Comparison of ENCODE assay signal across 37 cellular contexts in the genomic region with DNA sequence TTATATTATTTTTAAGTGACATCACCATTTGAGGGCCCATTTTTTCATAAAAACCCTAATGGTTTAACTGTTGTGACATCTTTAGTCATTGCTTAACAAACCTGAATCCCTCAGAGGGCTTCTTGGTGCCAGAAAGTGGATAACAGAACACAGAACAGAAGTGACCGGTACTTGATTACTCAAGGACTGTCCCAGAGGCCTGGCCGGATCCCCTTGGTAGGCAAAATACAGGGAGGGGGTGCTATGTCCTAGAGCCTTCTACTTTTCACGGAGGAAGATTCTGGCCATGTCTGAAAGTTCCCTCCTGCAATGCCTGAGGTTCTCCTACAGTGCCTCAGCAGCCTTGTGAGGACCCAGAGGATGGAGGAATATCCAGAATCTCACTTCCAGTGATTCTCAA.
"Had no signal": no experiment of that assay in that cellular context is flagged by ENCODE, and none has a peak within 500 bp of the region (broad histone marks: within the 10 kb centered on the region; RNA-seq: fewer than 3 reads in every experiment).

No MANE protein-coding gene starts in this region.

- H3K4me3 ChIP-seq: adrenal gland, ascending aorta, cardiac muscle cell had no signal

- H3K36me3 ChIP-seq: adrenal gland, ascending aorta, cardiac muscle cell had no signal

- H3K9me3 ChIP-seq: adrenal gland, ascending aorta had no signal

- H3K36me3 Mint-ChIP-seq: activated CD4-positive, alpha-beta memory T cell treated with anti-CD3 and anti-CD28 coated beads for 36 hours; activated naive CD4-positive, alpha-beta T cell treated with anti-CD3 and anti-CD28 coated beads, Interleukin-2, amount 50 U/mL, for 72 hours; activated naive CD8-positive, alpha-beta T cell treated with anti-CD3 and anti-CD28 coated beads for 36 hours; brain had no signal

- DNase-seq: activated B cell treated with CpG ODN at 0.5 μM for 24 hours; activated CD4-positive, alpha-beta memory T cell treated with anti-CD3 and anti-CD28 coated beads for 36 hours; activated CD4-positive, alpha-beta T cell treated with anti-CD3 and anti-CD28 coated beads for 4 hours; activated CD4-positive, alpha-beta T cell treated with anti-CD3 and anti-CD28 coated beads, Interleukin-2, amount 50 U/mL, for 1 hour; activated CD4-positive, alpha-beta T cell treated with anti-CD3 and anti-CD28 coated beads, Interleukin-2, amount 50 U/mL, for 4 hours; activated CD4-positive, CD25-positive, alpha-beta regulatory T cell treated with anti-CD3 and anti-CD28 coated beads, Interleukin-2, amount 50 U/mL, for 72 hours; activated CD8-positive, alpha-beta memory T cell treated with anti-CD3 and anti-CD28 coated beads, Interleukin-2, amount 50 U/mL, for 4 hours; activated CD8-positive, alpha-beta T cell treated with anti-CD3 and anti-CD28 coated beads for 36 hours; activated effector memory CD4-positive, alpha-beta T cell treated with anti-CD3 and anti-CD28 coated beads, Interleukin-2, amount 50 U/mL, for 16 hours; activated gamma-delta T cell treated with Interleukin-2 at 50 U/mL for 16 hours; activated naive CD4-positive, alpha-beta T cell; activated naive CD4-positive, alpha-beta T cell treated with anti-CD3 and anti-CD28 coated beads for 36 hours; activated naive CD4-positive, alpha-beta T cell treated with anti-CD3 and anti-CD28 coated beads, Interleukin-2, amount 50 U/mL, for 16 hours; activated naive CD8-positive, alpha-beta T cell treated with anti-CD3 and anti-CD28 coated beads for 36 hours; activated T-cell treated with anti-CD3 and anti-CD28 coated beads for 4 hours; activated T-cell treated with anti-CD3 and anti-CD28 coated beads, Interleukin-2, amount 50 U/mL, for 1 hour; activated T-cell treated with anti-CD3 and anti-CD28 coated beads, Interleukin-2, amount 50 U/mL, for 4 hours; activated T-cell treated with anti-CD3 and anti-CD28 coated beads, Interleukin-2, amount 50 U/mL, for 72 hours; adrenal gland; amygdala; anterior cingulate cortex; caudate nucleus; cerebellar nuclear complex; T-helper 1 cell; T-helper 2 cell; T-helper 9 cell had no signal

- H3K4me3 Mint-ChIP-seq: activated B cell treated with CpG ODN at 0.5 μM for 24 hours; activated CD4-positive, alpha-beta memory T cell treated with anti-CD3 and anti-CD28 coated beads for 36 hours; activated CD4-positive, alpha-beta T cell treated with anti-CD3 and anti-CD28 coated beads, Interleukin-2, amount 10 ng/mL, durations not matched to agents 24 days and 14 days; activated CD8-positive, alpha-beta T cell treated with anti-CD3 and anti-CD28 coated beads for 36 hours; activated naive CD4-positive, alpha-beta T cell treated with anti-CD3 and anti-CD28 coated beads for 36 hours; activated naive CD8-positive, alpha-beta T cell treated with anti-CD3 and anti-CD28 coated beads for 36 hours; activated T-cell treated with anti-CD3 and anti-CD28 coated beads, Interleukin-2, amount 50 U/mL, for 4 hours; activated T-cell treated with anti-CD3 and anti-CD28 coated beads, Interleukin-2, amount 50 U/mL, for 72 hours; activated T-helper 1 cell treated with anti-CD3 and anti-CD28 coated beads, Interleukin-12 subunit alpha, Interleukin-12 subunit beta, Interleukin-2, Interleukin-4 antibody, amounts not matched to agents 30 ng/mL and 10 ng/mL and 1 ng/mL, durations not matched to agents 14 hours and 24 hours and 36 hours; activated T-helper 17 cell treated with anti-CD3 and anti-CD28 coated beads, Interleukin-2, amount 50 U/mL, for 72 hours; brain; central memory CD8-positive, alpha-beta T cell; T-helper 1 cell treated with Interleukin-12 subunit alpha and Interleukin-12 subunit beta and Interleukin-4 antibody, amounts not matched to agents 30 μg/mL and 1 μg/mL, for 36 hours; T-helper 2 cell treated with Interferon-gamma antibody and Interleukin-4, amounts not matched to agents 5 μg/mL and 100 μg/mL, for 36 hours had no signal

- H3K27me3 Mint-ChIP-seq: activated B cell treated with CpG ODN at 0.5 μM for 24 hours; activated CD4-positive, alpha-beta memory T cell treated with anti-CD3 and anti-CD28 coated beads for 36 hours; activated CD8-positive, alpha-beta T cell treated with anti-CD3 and anti-CD28 coated beads for 36 hours; activated T-helper 17 cell treated with anti-CD3 and anti-CD28 coated beads, Interleukin-2, amount 50 U/mL, for 72 hours; central memory CD8-positive, alpha-beta T cell had no signal

- H3K4me1 Mint-ChIP-seq: activated B cell treated with CpG ODN at 0.5 μM for 24 hours; central memory CD8-positive, alpha-beta T cell had no signal

- H3K9me3 Mint-ChIP-seq: activated B cell treated with CpG ODN at 0.5 μM for 24 hours; activated CD4-positive, alpha-beta memory T cell treated with anti-CD3 and anti-CD28 coated beads for 36 hours; activated CD4-positive, alpha-beta T cell treated with anti-CD3 and anti-CD28 coated beads, Interleukin-2, amount 10 ng/mL, durations not matched to agents 24 days and 14 days; activated CD8-positive, alpha-beta T cell treated with anti-CD3 and anti-CD28 coated beads for 36 hours; activated naive CD4-positive, alpha-beta T cell treated with anti-CD3 and anti-CD28 coated beads for 36 hours; activated naive CD4-positive, alpha-beta T cell treated with anti-CD3 and anti-CD28 coated beads, Interleukin-2, amount 50 U/mL, for 72 hours; activated naive CD8-positive, alpha-beta T cell treated with anti-CD3 and anti-CD28 coated beads for 36 hours; activated T-cell treated with anti-CD3 and anti-CD28 coated beads, Interleukin-2, amount 50 U/mL, for 4 hours; activated T-cell treated with anti-CD3 and anti-CD28 coated beads, Interleukin-2, amount 50 U/mL, for 72 hours; activated T-helper 17 cell treated with anti-CD3 and anti-CD28 coated beads, Interleukin-2, amount 50 U/mL, for 72 hours; brain; central memory CD8-positive, alpha-beta T cell; T-helper 2 cell treated with Interferon-gamma antibody and Interleukin-4, amounts not matched to agents 5 μg/mL and 100 μg/mL, for 36 hours had no signal

- ATAC-seq: activated CD8-positive, alpha-beta T cell treated with anti-CD3 and anti-CD28 coated beads for 36 hours; activated naive CD4-positive, alpha-beta T cell treated with anti-CD3 and anti-CD28 coated beads, Interleukin-2, amount 50 U/mL, for 72 hours; activated T-cell treated with anti-CD3 and anti-CD28 coated beads, Interleukin-2, amount 50 U/mL, for 4 hours; activated T-cell treated with anti-CD3 and anti-CD28 coated beads, Interleukin-2, amount 50 U/mL, for 72 hours; activated T-helper 17 cell treated with anti-CD3 and anti-CD28 coated beads, Interleukin-2, amount 50 U/mL, for 72 hours had no signal

- H3K27ac ChIP-seq: adrenal gland, ascending aorta, cardiac muscle cell, VCaP had no signal

- H3K27me3 ChIP-seq: adrenal gland, ascending aorta, cardiac muscle cell had no signal

- H3K27ac Mint-ChIP-seq: activated B cell treated with CpG ODN at 0.5 μM for 24 hours; activated CD4-positive, alpha-beta memory T cell treated with anti-CD3 and anti-CD28 coated beads for 36 hours; activated CD4-positive, alpha-beta T cell treated with anti-CD3 and anti-CD28 coated beads, Interleukin-2, amount 10 ng/mL, durations not matched to agents 24 days and 14 days; activated CD8-positive, alpha-beta T cell treated with anti-CD3 and anti-CD28 coated beads for 36 hours; activated naive CD4-positive, alpha-beta T cell treated with anti-CD3 and anti-CD28 coated beads for 36 hours; activated naive CD4-positive, alpha-beta T cell treated with anti-CD3 and anti-CD28 coated beads, Interleukin-2, amount 50 U/mL, for 72 hours; activated naive CD8-positive, alpha-beta T cell treated with anti-CD3 and anti-CD28 coated beads for 36 hours; activated T-cell treated with anti-CD3 and anti-CD28 coated beads, Interleukin-2, amount 50 U/mL, for 72 hours; activated T-helper 1 cell treated with anti-CD3 and anti-CD28 coated beads, Interleukin-12 subunit alpha, Interleukin-12 subunit beta, Interleukin-2, Interleukin-4 antibody, amounts not matched to agents 30 ng/mL and 10 ng/mL and 1 ng/mL, durations not matched to agents 14 hours and 24 hours and 36 hours; activated T-helper 17 cell treated with anti-CD3 and anti-CD28 coated beads, Interleukin-2, amount 50 U/mL, for 72 hours; brain; T-helper 1 cell treated with Interleukin-12 subunit alpha and Interleukin-12 subunit beta and Interleukin-4 antibody, amounts not matched to agents 30 μg/mL and 1 μg/mL, for 36 hours; T-helper 2 cell treated with Interferon-gamma antibody and Interleukin-4, amounts not matched to agents 5 μg/mL and 100 μg/mL, for 36 hours had no signal
